Comparison of ENCODE assay signal across 8 cellular contexts in the genomic region with DNA sequence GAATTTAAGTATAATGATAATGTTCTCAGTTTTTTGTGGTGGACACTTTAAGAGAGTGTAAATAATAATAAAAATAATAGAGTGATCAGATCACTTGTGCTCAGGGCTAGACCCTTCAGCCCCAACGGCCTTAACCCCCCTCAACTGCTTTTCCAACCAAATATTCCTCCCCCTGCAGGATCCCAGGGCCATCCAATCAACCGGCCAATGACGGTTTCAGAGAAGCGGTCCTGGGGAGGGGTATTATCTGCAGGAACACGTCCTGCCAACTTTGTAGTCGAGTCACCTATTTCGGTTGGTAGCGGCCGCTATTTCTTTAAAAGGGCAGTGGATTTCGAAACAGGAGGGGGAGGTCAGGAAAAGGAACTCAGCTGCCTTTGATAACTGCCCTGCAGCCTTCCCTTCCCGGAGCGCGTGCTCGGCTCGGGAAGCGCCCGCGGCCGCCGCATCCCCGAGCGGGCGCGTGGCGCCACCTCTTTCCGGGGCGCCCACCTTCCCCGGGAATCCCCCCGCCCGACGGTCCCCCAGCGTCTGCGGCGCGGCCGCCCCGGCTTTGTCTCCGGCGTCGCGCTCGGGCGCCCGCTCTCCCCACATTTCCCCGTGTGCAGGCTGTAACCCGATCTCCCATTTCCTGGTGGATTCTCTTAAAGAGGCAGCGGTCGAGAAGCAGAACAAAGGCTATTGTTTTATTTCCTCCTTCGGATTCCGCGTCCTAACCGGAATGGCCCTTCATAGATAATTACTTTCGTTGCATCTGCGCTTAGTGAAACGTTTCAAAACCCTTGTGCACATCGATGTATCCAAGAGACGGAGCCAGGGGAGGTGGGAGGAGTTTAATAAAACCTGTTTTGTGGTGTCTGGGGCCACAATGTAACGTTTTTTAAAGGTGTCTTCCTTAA. TPM values are rescaled to one million over a fixed set of nuclear protein-coding genes. Genes with fewer than 3 reads are reported as not detected.
DNase-seq lines count a peak whose midpoint lies in the region; ATAC-seq, FAIRE-seq and TF ChIP-seq lines count a peak whose summit lies in the region.

No MANE protein-coding gene starts in this region.

- H3K9me3 Mint-ChIP-seq in immature natural killer cell: no peaks in the 10 kb centered on the region

- intact Hi-C loops in spleen (cut with DNase I; ENCODE audit: low total_unique reads): no loop called here

- peaks cover 37% of the 10 kb centered on the region in 2 donors for H3K4me1 Mint-ChIP-seq in immature natural killer cell

- H3K36me3 ChIP-seq in ACC112 (ENCODE audit: insufficient read depth, low read length) (no peaks in the 10 kb centered on the region), WERI-Rb-1 (no peaks in the 10 kb centered on the region), bronchial epithelial cell (ENCODE audit: control insufficient read depth, insufficient read depth, low read length) (no peaks in the 10 kb centered on the region), spleen (no peaks in the 10 kb centered on the region)

- peak overlapping the region; percentile 93 for H2AFZ ChIP-seq in ACC112 (ENCODE audit: low read length, unreplicated experiment)

- DNase-seq in NCI-H2107 treated with DMSO at 0.1 percent for 48 hours (lab: John Stamatoyannopoulos, UW; ENCODE audit: unreplicated experiment) (peak; percentile 94), WERI-Rb-1 (peak; percentile 70), bronchial epithelial cell (ENCODE audit: low read depth) (peak; percentile 78), immature natural killer cell (peak; percentile 69 to 72 (median 70)), spleen (peak; percentile 90)

- H3K4me3 ChIP-seq in ACC112 (ENCODE audit: low read depth, low read length) (peak overlapping the region; percentile 89), WERI-Rb-1 (ENCODE audit: low read depth, low read length) (peak overlapping the region; percentile 81), bronchial epithelial cell (ENCODE audit: low read depth, low read length) (peak overlapping the region; percentile 89), spleen (peak overlapping the region; percentile 50 to 84 (median 80))

- no peak for FAIRE-seq in bronchial epithelial cell (lab: Jason Lieb, UNC)

- peak in 1 of 3 donors; percentile 32 for TF ChIP-seq POLR2A in spleen (IDR thresholded peaks at IDR 0.05)

- no peaks in the 10 kb centered on the region for H3K27me3 ChIP-seq in ACC112 (ENCODE audit: insufficient read depth, low read length)
- H3K27me3 ChIP-seq in WERI-Rb-1 (ENCODE audit: insufficient read depth, low read depth, severe bottlenecking): no peaks in the 10 kb centered on the region
- no peaks in the 10 kb centered on the region for H3K27me3 ChIP-seq in bronchial epithelial cell (ENCODE audit: control insufficient read depth, insufficient read depth, low read length)
- H3K27me3 ChIP-seq in spleen (replicated peaks in 1 of 7): no peaks in the 10 kb centered on the region

- no peak for TF ChIP-seq CTCF in WERI-Rb-1 (IDR thresholded peaks at IDR 0.05; ENCODE audit: low read depth, low read length)
- TF ChIP-seq CTCF in bronchial epithelial cell (IDR thresholded peaks at IDR 0.05; ENCODE audit: insufficient read depth, low read length, severe bottlenecking): no peak
- TF ChIP-seq CTCF in spleen (IDR thresholded peaks at IDR 0.05 in 8 of 11, conservative IDR thresholded peaks at IDR 0.05 in 3 of 11): no peak

- WGBS in spleen, 5 donors: 0 to 1% (median 1%) methylated on average over 58 of the region's 58 CpGs

- peaks cover 38% of the 10 kb centered on the region for H3K79me2 ChIP-seq in ACC112 (ENCODE audit: control insufficient read depth, insufficient read depth, low read length, unreplicated experiment)

- no peaks in the 10 kb centered on the region for H3K36me3 Mint-ChIP-seq in immature natural killer cell

- peak overlapping the region; percentile 85 to 97 (median 94) for H3K27ac Mint-ChIP-seq in immature natural killer cell

- H3K27me3 Mint-ChIP-seq in immature natural killer cell (ENCODE audit: low read depth in 3 of 3): peaks cover 8 to 24% (median 9%) of the 10 kb centered on the region in 3 donors

- H3K9me3 ChIP-seq in WERI-Rb-1 (ENCODE audit: severe bottlenecking) (no peaks in the 10 kb centered on the region), spleen (no peaks in the 10 kb centered on the region)

- H3K27ac ChIP-seq in ACC112 (ENCODE audit: low read depth, low read length): peak overlapping the region; percentile 90
- peak overlapping the region; percentile 94 for H3K27ac ChIP-seq in WERI-Rb-1
- peak overlapping the region; percentile 76 to 97 (median 96) for H3K27ac ChIP-seq in spleen

- H3K4me1 ChIP-seq in ACC112 (ENCODE audit: control insufficient read depth, insufficient read depth, low read length, unreplicated experiment) (peaks cover 10% of the 10 kb centered on the region), spleen (peaks cover 19 to 40% (median 30%) of the 10 kb centered on the region in 6 donors)

- peak overlapping the region; percentile 94 to 99 (median 98) for H3K4me3 Mint-ChIP-seq in immature natural killer cell

- peak; percentile 10 for ATAC-seq in GM18858 (IDR thresholded peaks at IDR 0.05; ENCODE audit: unreplicated experiment)
- ATAC-seq in HG03064 (IDR thresholded peaks at IDR 0.05; ENCODE audit: low read depth, unreplicated experiment): peak; percentile 31

RNA-seq across cellular contexts. Expression of a gene that starts 0.7 kb away (rescaled TPM):
- total RNA-seq in bronchial epithelial cell (2.6 and 3.5 TPM in 2 replicates), spleen (100 to 1,000 TPM in 1 of 7 donors, 10 to 100 TPM in 6; 45.7 to 116 (median 86.2) TPM)
- polyA plus RNA-seq in immature natural killer cell (1 to 10 TPM; 3.0 to 5.4 (median 3.2) TPM), spleen (10 to 100 TPM in 2 of 3 donors, 1 to 10 TPM in 1; 7.2 to 12.3 (median 10.6) TPM)

Comparison
In these comparisons a context has a peak if more than half of its experiments do, and no peak if none do; other contexts are left out.
1. Peak in every context shown above with its lines: DNase-seq, ATAC-seq, H3K4me3 ChIP-seq and H3K27ac ChIP-seq.
2. RNA of a gene that starts 0.7 kb away (total RNA-seq): 45.7 to 116 TPM in spleen; 2.6 to 3.5 TPM in bronchial epithelial cell; every median in the first group is over 10 times any median in the second.